Comparison of ENCODE assay signal across 31 cellular contexts in the genomic region with DNA sequence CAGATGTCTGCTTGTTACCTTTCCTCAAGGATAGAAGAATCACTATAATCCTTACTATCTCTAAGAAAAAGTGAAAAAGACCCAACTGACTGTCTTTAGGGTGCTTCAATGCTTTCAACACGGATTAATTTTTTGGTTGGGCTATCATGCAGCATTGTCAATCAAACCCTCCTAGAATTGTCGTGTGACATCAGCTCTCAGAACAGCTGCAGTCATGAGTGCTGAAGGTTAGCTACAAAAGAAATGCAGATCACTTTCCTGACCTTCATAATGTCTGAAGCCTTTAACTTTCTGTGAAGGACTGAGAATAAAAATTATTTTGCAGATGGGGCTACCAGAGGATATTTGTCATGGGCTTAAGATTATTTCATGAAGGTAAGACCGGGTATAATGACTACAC.
"Had no signal": no experiment of that assay in that cellular context is flagged by ENCODE, and none has a peak within 500 bp of the region (broad histone marks: within the 10 kb centered on the region; RNA-seq: fewer than 3 reads in every experiment).

No MANE protein-coding gene starts in this region.

- H3K9me3 Mint-ChIP-seq: activated CD8-positive, alpha-beta T cell treated with anti-CD3 and anti-CD28 coated beads for 36 hours; activated T-cell treated with anti-CD3 and anti-CD28 coated beads, Interleukin-2, amount 50 U/mL, for 4 hours; effector memory CD8-positive, alpha-beta T cell; T-helper 2 cell treated with Interferon-gamma antibody and Interleukin-4, amounts not matched to agents 5 μg/mL and 100 μg/mL, for 36 hours had no signal

- DNase-seq: activated B cell treated with CpG ODN at 0.5 μM for 24 hours; activated CD4-positive, alpha-beta T cell treated with anti-CD3 and anti-CD28 coated beads for 48 hours; activated CD4-positive, alpha-beta T cell treated with anti-CD3 and anti-CD28 coated beads, Interleukin-2, amount 50 U/mL, for 1 hour; activated CD4-positive, alpha-beta T cell treated with anti-CD3 and anti-CD28 coated beads, Interleukin-2, amount 50 U/mL, for 48 hours; activated CD8-positive, alpha-beta memory T cell treated with anti-CD3 and anti-CD28 coated beads for 24 hours; activated CD8-positive, alpha-beta T cell treated with anti-CD3 and anti-CD28 coated beads for 36 hours; activated effector memory CD4-positive, alpha-beta T cell treated with Interleukin-2 at 50 U/mL for 16 hours; activated gamma-delta T cell treated with Interleukin-2 at 50 U/mL for 16 hours; activated naive CD4-positive, alpha-beta T cell treated with anti-CD3 and anti-CD28 coated beads, Interleukin-2, amount 50 U/mL, for 16 hours; activated naive CD4-positive, alpha-beta T cell treated with Interleukin-2 at 50 U/mL for 16 hours; activated T-cell treated with anti-CD3 and anti-CD28 coated beads, Interleukin-2, amount 50 U/mL, for 4 hours; amniotic stem cell; anterior cingulate cortex; brain microvascular endothelial cell; caudate nucleus; cortex of kidney; dermis blood vessel endothelial cell; effector CD4-positive, alpha-beta T cell; effector memory CD8-positive, alpha-beta T cell; erythroblast; foreskin keratinocyte; gastrocnemius medialis; T-helper 1 cell; T-helper 17 cell; T1000; WERI-Rb-1 had no signal

- H3K27ac ChIP-seq: brain microvascular endothelial cell, esophagus muscularis mucosa, foreskin keratinocyte, WERI-Rb-1 had no signal

- H3K4me3 Mint-ChIP-seq: activated B cell treated with CpG ODN at 0.5 μM for 24 hours; activated CD8-positive, alpha-beta T cell treated with anti-CD3 and anti-CD28 coated beads for 36 hours; activated naive CD8-positive, alpha-beta T cell; activated T-cell treated with anti-CD3 and anti-CD28 coated beads, Interleukin-2, amount 50 U/mL, for 4 hours; activated T-helper 17 cell treated with anti-CD3 and anti-CD28 coated beads, Interleukin-2, amount 50 U/mL, for 72 hours; effector memory CD8-positive, alpha-beta T cell; T-helper 17 cell; T-helper 2 cell treated with Interferon-gamma antibody and Interleukin-4, amounts not matched to agents 5 μg/mL and 100 μg/mL, for 36 hours had no signal

- H3K4me3 ChIP-seq: esophagus muscularis mucosa had no signal

- ATAC-seq: activated CD4-positive, CD25-positive, alpha-beta regulatory T cell treated with anti-CD3 and anti-CD28 coated beads, Interleukin-2, amount 50 U/mL, for 24 hours; activated CD8-positive, alpha-beta T cell treated with anti-CD3 and anti-CD28 coated beads for 36 hours; activated T-cell treated with anti-CD3 and anti-CD28 coated beads, Interleukin-2, amount 50 U/mL, for 4 hours; activated T-helper 17 cell treated with anti-CD3 and anti-CD28 coated beads, Interleukin-2, amount 50 U/mL, for 72 hours; effector memory CD8-positive, alpha-beta T cell; foreskin keratinocyte; gastrocnemius medialis; T-helper 17 cell had no signal

- H3K4me1 ChIP-seq: esophagus muscularis mucosa, foreskin keratinocyte, gastrocnemius medialis had no signal

- H3K27me3 Mint-ChIP-seq: activated B cell treated with CpG ODN at 0.5 μM for 24 hours had no signal

- H3K36me3 Mint-ChIP-seq: activated naive CD8-positive, alpha-beta T cell had no signal

- H3K27me3 ChIP-seq: brain microvascular endothelial cell, esophagus muscularis mucosa, gastrocnemius medialis had no signal

- H3K4me1 Mint-ChIP-seq: activated B cell treated with CpG ODN at 0.5 μM for 24 hours; activated T-helper 17 cell treated with anti-CD3 and anti-CD28 coated beads, Interleukin-2, amount 50 U/mL, for 72 hours; T-helper 17 cell had no signal

- H3K36me3 ChIP-seq: brain microvascular endothelial cell, esophagus muscularis mucosa, gastrocnemius medialis, WERI-Rb-1 had no signal

- H3K27ac Mint-ChIP-seq: activated B cell treated with CpG ODN at 0.5 μM for 24 hours; activated CD8-positive, alpha-beta T cell treated with anti-CD3 and anti-CD28 coated beads for 36 hours; activated naive CD8-positive, alpha-beta T cell; activated T-helper 17 cell treated with anti-CD3 and anti-CD28 coated beads, Interleukin-2, amount 50 U/mL, for 72 hours; effector memory CD8-positive, alpha-beta T cell; T-helper 17 cell; T-helper 2 cell treated with Interferon-gamma antibody and Interleukin-4, amounts not matched to agents 5 μg/mL and 100 μg/mL, for 36 hours had no signal
